17 cellular contexts compared by ENCODE assay signal in genomic region chr20:366042-366718, GRCh38. TPM values are rescaled to one million over a fixed set of nuclear protein-coding genes. Genes with fewer than 3 reads are reported as not detected.
A peak's percentile ranks its signal among the peaks of the same experiment; 100 is the strongest.
DNase-seq lines count a peak whose midpoint lies in the region; FAIRE-seq and TF ChIP-seq lines count a peak whose summit lies in the region.
"Had no signal": no experiment of that assay in that cellular context is flagged by ENCODE, and none has a peak within 500 bp of the region (broad histone marks: within the 10 kb centered on the region; RNA-seq: fewer than 3 reads in every experiment).

No MANE protein-coding gene starts in this region.

- no peaks in the 10 kb centered on the region for H3K27me3 Mint-ChIP-seq in activated naive CD4-positive, alpha-beta T cell treated with anti-CD3 and anti-CD28 coated beads, Interleukin-2, amount 10 ng/mL, durations not matched to agents 7 days and 5 days
- H3K27me3 Mint-ChIP-seq in activated CD4-positive, alpha-beta memory T cell treated with anti-CD3 and anti-CD28 coated beads for 36 hours: no peaks in the 10 kb centered on the region
- H3K27me3 Mint-ChIP-seq: activated T-cell treated with anti-CD3 and anti-CD28 coated beads, Interleukin-2, amount 50 U/mL, for 24 hours; dendritic cell treated with granulocyte-macrophage colony-stimulating factor and Interleukin-4, amounts not matched to agents 40 ng/mL and 50 ng/mL, for 4 days had no signal

- H3K9me1 ChIP-seq in keratinocyte (ENCODE audit: control insufficient read depth, extremely low read depth, insufficient read depth, low read length): no peaks in the 10 kb centered on the region

- dilution Hi-C loops in keratinocyte (cut with MboI; ENCODE audit: extremely low pct_ligation_motif_present, low sequenced_read_pairs): no loop called here

- H3K36me3 Mint-ChIP-seq in activated naive CD4-positive, alpha-beta T cell treated with anti-CD3 and anti-CD28 coated beads, Interleukin-2, amount 10 ng/mL, durations not matched to agents 7 days and 5 days: no peaks in the 10 kb centered on the region
- H3K36me3 Mint-ChIP-seq in activated CD4-positive, alpha-beta memory T cell treated with anti-CD3 and anti-CD28 coated beads for 36 hours: no peaks in the 10 kb centered on the region

- peaks cover 55% of the 10 kb centered on the region for H3K4me1 ChIP-seq in keratinocyte (ENCODE audit: control insufficient read depth, extremely low read depth, insufficient read depth, low read length)

- FAIRE-seq in keratinocyte (lab: Jason Lieb, UNC): no peak
- FAIRE-seq: H1, urothelium cell line had no signal

- no peaks in the 10 kb centered on the region for H3K27me3 ChIP-seq in keratinocyte (ENCODE audit: control insufficient read depth, extremely low read depth, insufficient read depth, low read length)

- H3K9ac ChIP-seq in keratinocyte (ENCODE audit: control insufficient read depth, extremely low read depth, insufficient read depth, low read length): peak overlapping the region; percentile 54

- no peaks in the 10 kb centered on the region for H3K9me3 Mint-ChIP-seq in activated naive CD4-positive, alpha-beta T cell treated with anti-CD3 and anti-CD28 coated beads, Interleukin-2, amount 10 ng/mL, durations not matched to agents 7 days and 5 days
- no peaks in the 10 kb centered on the region for H3K9me3 Mint-ChIP-seq in activated CD4-positive, alpha-beta memory T cell treated with anti-CD3 and anti-CD28 coated beads for 36 hours
- H3K9me3 Mint-ChIP-seq: activated T-cell treated with anti-CD3 and anti-CD28 coated beads, Interleukin-2, amount 50 U/mL, for 24 hours; dendritic cell treated with granulocyte-macrophage colony-stimulating factor and Interleukin-4, amounts not matched to agents 40 ng/mL and 50 ng/mL, for 4 days had no signal

- no peak overlapping the region for H2AFZ ChIP-seq in keratinocyte (ENCODE audit: control insufficient read depth, low read length)

- intact Hi-C loops in activated CD4-positive, alpha-beta memory T cell treated with anti-CD3 and anti-CD28 coated beads for 36 hours (cut with micrococcal nuclease): no loop called here

- no peak for TF ChIP-seq CTCF in keratinocyte (optimal IDR thresholded peaks at IDR 0.05 in 1 of 3, IDR thresholded peaks at IDR 0.05 in 1 of 3, conservative IDR thresholded peaks at IDR 0.05 in 1 of 3; ENCODE audit: extremely low read depth in 1 of 3, insufficient read depth in 2 of 3, low read length in 3 of 3)

- CTCF ChIA-PET in activated naive CD4-positive, alpha-beta T cell treated with anti-CD3 and anti-CD28 coated beads, Interleukin-2, amount 10 ng/mL, durations not matched to agents 7 days and 5 days (lab: Charles Lee): interaction anchor here (0.9 to 1.9 kb wide), 4 partner anchors 12 to 279 kb away, joined by 3 to 11 read pairs (median 4); no protein-coding TSS in a partner anchor
- CTCF ChIA-PET in activated CD4-positive, alpha-beta memory T cell treated with anti-CD3 and anti-CD28 coated beads for 36 hours (lab: Charles Lee): interaction anchor here (0.6 to 3.0 kb wide), 6 partner anchors 8 to 279 kb away, joined by 3 to 11 read pairs (median 4); no protein-coding TSS in a partner anchor

- no peaks in the 10 kb centered on the region for H4K20me1 ChIP-seq in keratinocyte (ENCODE audit: control insufficient read depth, extremely low read depth, insufficient read depth, low read length)

- no peaks in the 10 kb centered on the region for H3K9me3 ChIP-seq in keratinocyte (ENCODE audit: control insufficient read depth, low read depth, low read length)
- H3K9me3 ChIP-seq: lower lobe of right lung had no signal

- H3K27ac ChIP-seq in keratinocyte (ENCODE audit: control insufficient read depth, insufficient read depth, low read length): peak overlapping the region; percentile 90
- H3K27ac ChIP-seq: lower lobe of right lung had no signal

- H3K4me1 Mint-ChIP-seq in activated naive CD4-positive, alpha-beta T cell treated with anti-CD3 and anti-CD28 coated beads, Interleukin-2, amount 10 ng/mL, durations not matched to agents 7 days and 5 days: peaks cover 54% of the 10 kb centered on the region
- H3K4me1 Mint-ChIP-seq in activated CD4-positive, alpha-beta memory T cell treated with anti-CD3 and anti-CD28 coated beads for 36 hours (ENCODE audit: low read depth): peaks cover 31% of the 10 kb centered on the region

- DNase-seq in activated naive CD4-positive, alpha-beta T cell treated with anti-CD3 and anti-CD28 coated beads, Interleukin-2, amount 10 ng/mL, durations not matched to agents 7 days and 5 days: peak; percentile 57
- no peak for DNase-seq in activated naive CD4-positive, alpha-beta T cell treated with Interleukin-2 at 50 U/mL for 16 hours
- DNase-seq in activated CD4-positive, alpha-beta memory T cell treated with anti-CD3 and anti-CD28 coated beads for 36 hours: peak; percentile 29
- no peak for DNase-seq in keratinocyte (ENCODE audit: low read depth, low spot score)
- DNase-seq in mesenteric fat pad (ENCODE audit: low spot score): no peak
- DNase-seq in stimulated activated CD4-positive, alpha-beta T cell treated with anti-CD3 and anti-CD28 coated beads, Interleukin-1b, Interleukin-23, amount 100 ng/mL, for 48 hours: no peak
- no peak for DNase-seq in putamen (ENCODE audit: low spot score)
- DNase-seq in NCI-H1105 (lab: John Stamatoyannopoulos, UW): no peak
- DNase-seq: activated CD4-positive, CD25-positive, alpha-beta regulatory T cell; activated T-cell treated with anti-CD3 and anti-CD28 coated beads, Interleukin-2, amount 50 U/mL, for 24 hours; lower lobe of right lung; NCI-H1436; NCI-H446 treated with DMSO at 0.1 percent for 48 hours; SW 1271 had no signal

- no peaks in the 10 kb centered on the region for H3K36me3 ChIP-seq in keratinocyte (ENCODE audit: control insufficient read depth in 2 of 2, extremely low read depth in 1 of 2, insufficient read depth in 2 of 2, low read length in 2 of 2)
- H3K36me3 ChIP-seq: lower lobe of right lung had no signal

- H3K4me3 Mint-ChIP-seq in activated naive CD4-positive, alpha-beta T cell treated with anti-CD3 and anti-CD28 coated beads, Interleukin-2, amount 10 ng/mL, durations not matched to agents 7 days and 5 days: peak overlapping the region; percentile 22
- H3K4me3 Mint-ChIP-seq in activated CD4-positive, alpha-beta memory T cell treated with anti-CD3 and anti-CD28 coated beads for 36 hours: no peak overlapping the region
- H3K4me3 Mint-ChIP-seq: activated T-cell treated with anti-CD3 and anti-CD28 coated beads, Interleukin-2, amount 50 U/mL, for 24 hours; dendritic cell treated with granulocyte-macrophage colony-stimulating factor and Interleukin-4, amounts not matched to agents 40 ng/mL and 50 ng/mL, for 4 days had no signal

- no peaks in the 10 kb centered on the region for H3K79me2 ChIP-seq in keratinocyte (ENCODE audit: control insufficient read depth, insufficient read depth, low read length)

- peak overlapping the region; percentile 80 for H3K4me2 ChIP-seq in keratinocyte (ENCODE audit: control insufficient read depth, extremely low read depth, insufficient read depth, low read depth, low read length)

- peak overlapping the region; percentile 92 for H3K27ac Mint-ChIP-seq in activated naive CD4-positive, alpha-beta T cell treated with anti-CD3 and anti-CD28 coated beads, Interleukin-2, amount 10 ng/mL, durations not matched to agents 7 days and 5 days
- no peak overlapping the region for H3K27ac Mint-ChIP-seq in activated CD4-positive, alpha-beta memory T cell treated with anti-CD3 and anti-CD28 coated beads for 36 hours
- H3K27ac Mint-ChIP-seq: dendritic cell treated with granulocyte-macrophage colony-stimulating factor and Interleukin-4, amounts not matched to agents 40 ng/mL and 50 ng/mL, for 4 days had no signal

- POLR2A ChIA-PET in activated CD4-positive, alpha-beta memory T cell treated with anti-CD3 and anti-CD28 coated beads for 36 hours (lab: Charles Lee): no interaction called here

- H3K4me3 ChIP-seq in keratinocyte (ENCODE audit: control insufficient read depth in 2 of 3, extremely low read depth in 1 of 3, insufficient read depth in 2 of 3, low read depth in 1 of 3, low read length in 3 of 3): peak overlapping the region in 1 of 3 experiments; percentile 19
- H3K4me3 ChIP-seq: lower lobe of right lung had no signal

RNA-seq across cellular contexts. Expression of gene TRIB3, which starts 14.4 kb away (rescaled TPM):
- total RNA-seq in activated CD4-positive, alpha-beta memory T cell treated with anti-CD3 and anti-CD28 coated beads for 36 hours: 10 to 100 TPM; 42.6 to 43.5 TPM
- polyA plus RNA-seq in keratinocyte: 52.6 to 68.4 TPM (median 57.6 TPM) in 3 replicates
- polyA plus RNA-seq in keratinocyte (2011; ENCODE audit: low read depth): 13.0 TPM
- polyA plus RNA-seq in keratinocyte (2011; cell fraction: cytosol; rRNA removed): 55.6 and 70.2 TPM in 2 replicates
- polyA plus RNA-seq in keratinocyte (2011; cell fraction: nucleus; rRNA removed): 36.6 and 44.0 TPM in 2 replicates
- 56.1 and 108 TPM in 2 replicates for polyA plus RNA-seq in keratinocyte (2012; ENCODE audit: low replicate concordance)
- 52.9 to 56.4 TPM (median 53.6 TPM) in 3 replicates for polyA minus RNA-seq in keratinocyte
- 103 TPM for polyA minus RNA-seq in keratinocyte (2011; cell fraction: cytosol; rRNA and poly(A)+ RNA removed)
- polyA minus RNA-seq in keratinocyte (2011; cell fraction: nucleus; rRNA and poly(A)+ RNA removed): 29.4 and 35.6 TPM in 2 replicates
- total RNA-seq in mesenteric fat pad: 9.4 TPM

RNA-seq across cellular contexts. Expression of gene NRSN2, which starts 19.3 kb away (rescaled TPM):
- 1 to 10 TPM; 9.5 to 9.7 TPM for total RNA-seq in activated CD4-positive, alpha-beta memory T cell treated with anti-CD3 and anti-CD28 coated beads for 36 hours
- polyA plus RNA-seq in keratinocyte: 10.4 to 29.0 TPM (median 14.0 TPM) in 3 replicates
- polyA plus RNA-seq in keratinocyte (2011; ENCODE audit: low read depth): 2.3 TPM
- polyA plus RNA-seq in keratinocyte (2011; cell fraction: cytosol; rRNA removed): 12.5 and 32.8 TPM in 2 replicates
- polyA plus RNA-seq in keratinocyte (2011; cell fraction: nucleus; rRNA removed): 15.1 and 26.5 TPM in 2 replicates
- polyA plus RNA-seq in keratinocyte (2012; ENCODE audit: low replicate concordance): 10.6 and 21.1 TPM in 2 replicates
- 8.4 to 20.7 TPM (median 11.2 TPM) in 3 replicates for polyA minus RNA-seq in keratinocyte
- 18.6 TPM for polyA minus RNA-seq in keratinocyte (2011; cell fraction: cytosol; rRNA and poly(A)+ RNA removed)
- polyA minus RNA-seq in keratinocyte (2011; cell fraction: nucleus; rRNA and poly(A)+ RNA removed): 9.5 and 10.2 TPM in 2 replicates
- total RNA-seq in mesenteric fat pad: 21.3 TPM

RNA-seq across cellular contexts. Expression of gene SOX12, which starts 40.8 kb away (rescaled TPM):
- total RNA-seq in activated CD4-positive, alpha-beta memory T cell treated with anti-CD3 and anti-CD28 coated beads for 36 hours: 1 to 10 TPM; 4.4 to 4.7 TPM
- 1.4 to 3.5 TPM (median 1.9 TPM) in 3 replicates for polyA plus RNA-seq in keratinocyte
- 0.54 TPM for polyA plus RNA-seq in keratinocyte (2011; ENCODE audit: low read depth)
- polyA plus RNA-seq in keratinocyte (2011; cell fraction: cytosol; rRNA removed): 1.7 and 3.5 TPM in 2 replicates
- polyA plus RNA-seq in keratinocyte (2011; cell fraction: nucleus; rRNA removed): 5.4 and 7.0 TPM in 2 replicates
- 3.0 and 8.8 TPM in 2 replicates for polyA plus RNA-seq in keratinocyte (2012; ENCODE audit: low replicate concordance)
- polyA minus RNA-seq in keratinocyte: 1.2 to 4.6 TPM (median 1.3 TPM) in 3 replicates
- polyA minus RNA-seq in keratinocyte (2011; cell fraction: cytosol; rRNA and poly(A)+ RNA removed): 4.6 TPM
- 1.7 and 2.2 TPM in 2 replicates for polyA minus RNA-seq in keratinocyte (2011; cell fraction: nucleus; rRNA and poly(A)+ RNA removed)
- 8.5 TPM for total RNA-seq in mesenteric fat pad

RNA-seq across cellular contexts. Expression of gene RBCK1, which starts 41.9 kb away (rescaled TPM):
- 100 to 1,000 TPM; 137 to 139 TPM for total RNA-seq in activated CD4-positive, alpha-beta memory T cell treated with anti-CD3 and anti-CD28 coated beads for 36 hours
- 83.3 to 136 TPM (median 129 TPM) in 3 replicates for polyA plus RNA-seq in keratinocyte
- 104 TPM for polyA plus RNA-seq in keratinocyte (2011; ENCODE audit: low read depth)
- 94.2 and 135 TPM in 2 replicates for polyA plus RNA-seq in keratinocyte (2011; cell fraction: cytosol; rRNA removed)
- polyA plus RNA-seq in keratinocyte (2011; cell fraction: nucleus; rRNA removed): 162 and 239 TPM in 2 replicates
- 131 and 169 TPM in 2 replicates for polyA plus RNA-seq in keratinocyte (2012; ENCODE audit: low replicate concordance)
- 70.6 to 145 TPM (median 76.0 TPM) in 3 replicates for polyA minus RNA-seq in keratinocyte
- 137 TPM for polyA minus RNA-seq in keratinocyte (2011; cell fraction: cytosol; rRNA and poly(A)+ RNA removed)
- polyA minus RNA-seq in keratinocyte (2011; cell fraction: nucleus; rRNA and poly(A)+ RNA removed): 72.8 and 74.5 TPM in 2 replicates
- 60.1 TPM for total RNA-seq in mesenteric fat pad

Comparison
In these comparisons a context has a peak if more than half of its experiments do, and no peak if none do; other contexts are left out.
1. DNase-seq: peak in activated naive CD4-positive, alpha-beta T cell treated with anti-CD3 and anti-CD28 coated beads, Interleukin-2, amount 10 ng/mL, durations not matched to agents 7 days and 5 days (single experiment) and activated CD4-positive, alpha-beta memory T cell treated with anti-CD3 and anti-CD28 coated beads for 36 hours (single experiment); none in activated naive CD4-positive, alpha-beta T cell treated with Interleukin-2 at 50 U/mL for 16 hours (single experiment), keratinocyte (single experiment), mesenteric fat pad (single experiment), stimulated activated CD4-positive, alpha-beta T cell treated with anti-CD3 and anti-CD28 coated beads, Interleukin-1b, Interleukin-23, amount 100 ng/mL, for 48 hours (single experiment), putamen (single experiment) and NCI-H1105 (single experiment).